12 cellular contexts compared by ENCODE assay signal in genomic region chr10:5594271-5595036, GRCh38.
A peak's percentile ranks its signal among the peaks of the same experiment; 100 is the strongest.
DNase-seq lines count a peak whose midpoint lies in the region; ATAC-seq, FAIRE-seq and TF ChIP-seq lines count a peak whose summit lies in the region.
"Had no signal": no experiment of that assay in that cellular context is flagged by ENCODE, and none has a peak within 500 bp of the region (broad histone marks: within the 10 kb centered on the region; RNA-seq: fewer than 3 reads in every experiment).

No MANE protein-coding gene starts in this region.

- TF ChIP-seq POLR2A in K562 (conservative IDR thresholded peaks at IDR 0.05), result no peak

- POLR2A ChIA-PET in K562 (lab: Yijun Ruan, JAX), result interaction anchor here (1.2 kb wide), 1 partner anchor 14 kb away, joined by 3 read pairs; no protein-coding TSS in a partner anchor
- POLR2A ChIA-PET in activated CD8-positive, alpha-beta T cell treated with anti-CD3 and anti-CD28 coated beads, Interleukin-2, amount 10 ng/mL, durations not matched to agents 7 days and 5 days (lab: Charles Lee), result no interaction called here

- H3K4me3 ChIP-seq in left ventricle myocardium inferior (no peak overlapping the region), K562 (no peak overlapping the region), small intestine (ENCODE audit: low read depth in 1 of 2, low read length in 2 of 2) (no peak overlapping the region), colonic mucosa (no peak overlapping the region)
- H3K4me3 ChIP-seq: transverse colon had no signal

- H4K20me1 ChIP-seq in K562 (replicated peaks; ENCODE audit: control insufficient read depth, insufficient read depth, low read length), result no peaks in the 10 kb centered on the region

- H3K79me2 ChIP-seq in K562 (ENCODE audit: control insufficient read depth, insufficient read depth, low read length), result no peaks in the 10 kb centered on the region

- H3K4me1 ChIP-seq in left ventricle myocardium inferior, result peaks cover 23% of the 10 kb centered on the region
- peaks cover 19 to 23% of the 10 kb centered on the region in 2 experiments for H3K4me1 ChIP-seq in K562 (replicated peaks in 1 of 2; ENCODE audit: control insufficient read depth in 2 of 2, insufficient read depth in 2 of 2, low read length in 2 of 2)
- no peaks in the 10 kb centered on the region for H3K4me1 ChIP-seq in small intestine (ENCODE audit: control insufficient read depth in 2 of 2, insufficient read depth in 1 of 2, low read depth in 1 of 2, low read length in 1 of 2)
- H3K4me1 ChIP-seq in colonic mucosa, result no peaks in the 10 kb centered on the region
- H3K4me1 ChIP-seq: transverse colon had no signal

- H3K9ac ChIP-seq in K562 (ENCODE audit: insufficient read depth in 1 of 2, low read depth in 2 of 2, low read length in 2 of 2) (no peak overlapping the region; a peak in 1 of 4 replicates), colonic mucosa (ENCODE audit: low read depth in 2 of 2, low read length in 2 of 2) (no peak overlapping the region)

- no peak overlapping the region for H2AFZ ChIP-seq in K562 (ENCODE audit: low read depth, low read length)

- peaks cover 19% of the 10 kb centered on the region for H3K4me1 Mint-ChIP-seq in activated T-helper 17 cell treated with anti-CD3 and anti-CD28 coated beads, Interleukin-2, amount 50 U/mL, for 72 hours
- H3K4me1 Mint-ChIP-seq in activated CD8-positive, alpha-beta T cell treated with anti-CD3 and anti-CD28 coated beads, Interleukin-2, amount 10 ng/mL, durations not matched to agents 7 days and 5 days (ENCODE audit: low read depth), result no peaks in the 10 kb centered on the region

- no peak for TF ChIP-seq EP300 in K562 (IDR thresholded peaks at IDR 0.05; ENCODE audit: low read length)

- CTCF ChIA-PET in K562 (lab: Yijun Ruan, JAX; ENCODE audit: low intra/inter-chr PET ratio), result no interaction called here
- CTCF ChIA-PET in activated CD8-positive, alpha-beta T cell treated with anti-CD3 and anti-CD28 coated beads, Interleukin-2, amount 10 ng/mL, durations not matched to agents 7 days and 5 days (lab: Charles Lee), result interaction anchor here (0.8 to 3.0 kb wide), 3 partner anchors 28 to 779 kb away, joined by 3 to 11 read pairs (median 3); no protein-coding TSS in a partner anchor

- intact Hi-C loops in left ventricle myocardium superior (cut with micrococcal nuclease) (no loop called here), left ventricle myocardium inferior (cut with micrococcal nuclease) (no loop called here), K562 (cut with micrococcal nuclease) (no loop called here), colonic mucosa (cut with DNase I) (no loop called here)

- DNase-seq in left ventricle myocardium superior (no peak), left ventricle myocardium inferior (no peak), K562 (ENCODE audit: extremely low read depth in 1 of 4, low spot score in 3 of 4) (no peak), kidney tubule cell (ENCODE audit: low spot score) (peak; percentile 40), small intestine (no peak), colonic mucosa (no peak)
- DNase-seq in activated CD8-positive, alpha-beta T cell treated with anti-CD3 and anti-CD28 coated beads, Interleukin-2, amount 10 ng/mL, durations not matched to agents 7 days and 5 days, result no peak
- DNase-seq: activated CD8-positive, alpha-beta memory T cell treated with anti-CD3 and anti-CD28 coated beads, Interleukin-2, amount 10 ng/mL, durations not matched to agents 7 days and 5 days; effector memory CD8-positive, alpha-beta T cell; NCI-H2171; transverse colon had no signal

- no peaks in the 10 kb centered on the region for H3K9me3 Mint-ChIP-seq in activated T-helper 17 cell treated with anti-CD3 and anti-CD28 coated beads, Interleukin-2, amount 50 U/mL, for 72 hours
- H3K9me3 Mint-ChIP-seq in activated CD8-positive, alpha-beta T cell treated with anti-CD3 and anti-CD28 coated beads, Interleukin-2, amount 10 ng/mL, durations not matched to agents 7 days and 5 days (ENCODE audit: insufficient read depth), result no peaks in the 10 kb centered on the region
- H3K9me3 Mint-ChIP-seq: effector memory CD8-positive, alpha-beta T cell had no signal

- peaks cover 24% of the 10 kb centered on the region for H3K27me3 Mint-ChIP-seq in activated T-helper 17 cell treated with anti-CD3 and anti-CD28 coated beads, Interleukin-2, amount 50 U/mL, for 72 hours
- peaks cover 25% of the 10 kb centered on the region for H3K27me3 Mint-ChIP-seq in activated CD8-positive, alpha-beta T cell treated with anti-CD3 and anti-CD28 coated beads, Interleukin-2, amount 10 ng/mL, durations not matched to agents 7 days and 5 days (ENCODE audit: low read depth)

- TF ChIP-seq CTCF in left ventricle myocardium inferior (IDR thresholded peaks at IDR 0.05; ENCODE audit: borderline replicate concordance), result no peak
- no peak for TF ChIP-seq CTCF in K562 (IDR thresholded peaks at IDR 0.05 in 2 of 3, conservative IDR thresholded peaks at IDR 0.05 in 1 of 3; ENCODE audit: insufficient read depth in 2 of 3, low read depth in 1 of 3, low read length in 3 of 3)
- no peak for TF ChIP-seq CTCF in colonic mucosa (IDR thresholded peaks at IDR 0.05)

- H3K4me2 ChIP-seq in K562 (ENCODE audit: insufficient read depth, low read length), result no peak overlapping the region

- in situ Hi-C loops in K562 (cut with MboI), result no loop called here

- 28% methylated on average over 14 of the region's 14 CpGs for WGBS in K562 (ENCODE audit: insufficient coverage, low coverage, missing lambda C conversion rate)
- WGBS in small intestine, 3 donors, result 50 to 72% (median 63%) methylated on average over 14 of the region's 14 CpGs

- no peaks in the 10 kb centered on the region for H3K9me1 ChIP-seq in K562 (ENCODE audit: control insufficient read depth, insufficient read depth, low read length)

- peaks cover 50% of the 10 kb centered on the region for H3K27me3 ChIP-seq in left ventricle myocardium inferior (ENCODE audit: low read depth)
- H3K27me3 ChIP-seq in K562 (ENCODE audit: control insufficient read depth in 2 of 2, insufficient read depth in 2 of 2, low read length in 2 of 2), result no peaks in the 10 kb centered on the region
- H3K27me3 ChIP-seq in small intestine (ENCODE audit: control insufficient read depth in 2 of 2, insufficient read depth in 2 of 2, low read length in 2 of 2), result no peaks in the 10 kb centered on the region
- H3K27me3 ChIP-seq in colonic mucosa, result no peaks in the 10 kb centered on the region
- H3K27me3 ChIP-seq: transverse colon had no signal

- H3K9me3 ChIP-seq in left ventricle myocardium inferior (replicated peaks) (no peaks in the 10 kb centered on the region), K562 (replicated peaks; ENCODE audit: control insufficient read depth, insufficient read depth, low read depth, low read length) (no peaks in the 10 kb centered on the region), small intestine (ENCODE audit: control insufficient read depth, low read depth) (no peaks in the 10 kb centered on the region), colonic mucosa (no peaks in the 10 kb centered on the region)
- H3K9me3 ChIP-seq: transverse colon had no signal

- H3K4me3 Mint-ChIP-seq in activated T-helper 17 cell treated with anti-CD3 and anti-CD28 coated beads, Interleukin-2, amount 50 U/mL, for 72 hours, result no peak overlapping the region
- H3K4me3 Mint-ChIP-seq in activated CD8-positive, alpha-beta T cell treated with anti-CD3 and anti-CD28 coated beads, Interleukin-2, amount 10 ng/mL, durations not matched to agents 7 days and 5 days, result no peak overlapping the region
- H3K4me3 Mint-ChIP-seq: activated CD8-positive, alpha-beta memory T cell treated with anti-CD3 and anti-CD28 coated beads, Interleukin-2, amount 10 ng/mL, durations not matched to agents 7 days and 5 days; effector memory CD8-positive, alpha-beta T cell had no signal

- no TSS peak for BruUV-seq in K562 (replicated peaks; lab: Mats Ljungman, UMichigan)

- H3K27ac Mint-ChIP-seq in activated T-helper 17 cell treated with anti-CD3 and anti-CD28 coated beads, Interleukin-2, amount 50 U/mL, for 72 hours, result no peak overlapping the region
- no peak overlapping the region for H3K27ac Mint-ChIP-seq in activated CD8-positive, alpha-beta T cell treated with anti-CD3 and anti-CD28 coated beads, Interleukin-2, amount 10 ng/mL, durations not matched to agents 7 days and 5 days
- H3K27ac Mint-ChIP-seq: activated CD8-positive, alpha-beta memory T cell treated with anti-CD3 and anti-CD28 coated beads, Interleukin-2, amount 10 ng/mL, durations not matched to agents 7 days and 5 days; effector memory CD8-positive, alpha-beta T cell had no signal

- FAIRE-seq in K562 (lab: Jason Lieb, UNC), result peak; percentile 11
- no peak for FAIRE-seq in small intestine (lab: Jason Lieb, UNC)

- H3K36me3 ChIP-seq in left ventricle myocardium inferior (no peaks in the 10 kb centered on the region), K562 (ENCODE audit: control insufficient read depth, insufficient read depth, low read length) (no peaks in the 10 kb centered on the region), small intestine (ENCODE audit: control insufficient read depth in 2 of 2, insufficient read depth in 2 of 2, low read length in 2 of 2) (no peaks in the 10 kb centered on the region), colonic mucosa (no peaks in the 10 kb centered on the region)
- H3K36me3 ChIP-seq: transverse colon had no signal

- H3K36me3 Mint-ChIP-seq in activated T-helper 17 cell treated with anti-CD3 and anti-CD28 coated beads, Interleukin-2, amount 50 U/mL, for 72 hours (ENCODE audit: low read depth), result no peaks in the 10 kb centered on the region
- no peaks in the 10 kb centered on the region for H3K36me3 Mint-ChIP-seq in activated CD8-positive, alpha-beta T cell treated with anti-CD3 and anti-CD28 coated beads, Interleukin-2, amount 10 ng/mL, durations not matched to agents 7 days and 5 days (ENCODE audit: low read depth)
- H3K36me3 Mint-ChIP-seq: activated CD8-positive, alpha-beta memory T cell treated with anti-CD3 and anti-CD28 coated beads, Interleukin-2, amount 10 ng/mL, durations not matched to agents 7 days and 5 days had no signal

- no peak for TF ChIP-seq RAD21 in K562 (CRISPR knock-in tag; conservative IDR thresholded peaks at IDR 0.05 in 1 of 2, IDR thresholded peaks at IDR 0.05 in 1 of 2)

- ATAC-seq in left ventricle myocardium superior, result peak; percentile 40
- ATAC-seq in K562, result no peak
- no peak for ATAC-seq in activated T-helper 17 cell treated with anti-CD3 and anti-CD28 coated beads, Interleukin-2, amount 50 U/mL, for 72 hours (replicated peaks)
- ATAC-seq in activated CD8-positive, alpha-beta T cell treated with anti-CD3 and anti-CD28 coated beads, Interleukin-2, amount 10 ng/mL, durations not matched to agents 7 days and 5 days, result no peak
- ATAC-seq: activated CD8-positive, alpha-beta memory T cell treated with anti-CD3 and anti-CD28 coated beads, Interleukin-2, amount 10 ng/mL, durations not matched to agents 7 days and 5 days; effector memory CD8-positive, alpha-beta T cell had no signal

- H3K27ac ChIP-seq in left ventricle myocardium inferior (replicated peaks), result no peak overlapping the region
- no peak overlapping the region for H3K27ac ChIP-seq in K562 (ENCODE audit: extremely low read depth, low read depth, low read length)
- no peak overlapping the region for H3K27ac ChIP-seq in small intestine (ENCODE audit: low read depth in 1 of 2, low read length in 1 of 2)
- H3K27ac ChIP-seq in colonic mucosa, result no peak overlapping the region
- H3K27ac ChIP-seq: transverse colon had no signal
